36 cellular contexts compared by ENCODE assay signal in genomic region chr11:65967329-65967934, GRCh38. TPM values are rescaled to one million over a fixed set of nuclear protein-coding genes. Genes with fewer than 3 reads are reported as not detected.
"Had no signal": no experiment of that assay in that cellular context is flagged by ENCODE, and none has a peak within 500 bp of the region (broad histone marks: within the 10 kb centered on the region; RNA-seq: fewer than 3 reads in every experiment).

No MANE protein-coding gene starts in this region.

- H3K27ac Mint-ChIP-seq: endodermal cell had no signal

- ATAC-seq: esophagus mucosa; gastrocnemius medialis; left cardiac atrium; left lung; lower lobe of right lung; naive thymus-derived CD8-positive, alpha-beta T cell; pancreas; sciatic nerve had no signal

- H3K4me3 Mint-ChIP-seq: endodermal cell; naive thymus-derived CD8-positive, alpha-beta T cell had no signal

- H3K27me3 ChIP-seq: gastrocnemius medialis, left lung, pancreas, stomach, thyroid gland, vagina had no signal

- DNase-seq: effector CD8-positive, alpha-beta T cell; endodermal cell; foreskin fibroblast; gastrocnemius medialis; head of caudate nucleus; left cardiac atrium; left lung; lower lobe of right lung; naive thymus-derived CD8-positive, alpha-beta T cell; occipital lobe; retina; stimulated activated CD4-positive, alpha-beta T cell treated with anti-CD3 and anti-CD28 coated beads, Interleukin-12 subunit alpha, Interleukin-12 subunit beta, amount 100 ng/mL, for 4 hours; stimulated activated CD4-positive, alpha-beta T cell treated with anti-CD3 and anti-CD28 coated beads, Interleukin-1b, Interleukin-23, amount 100 ng/mL, for 48 hours; stimulated activated CD4-positive, alpha-beta T cell treated with anti-CD3 and anti-CD28 coated beads, Interleukin-4, amount 100 ng/mL, for 1 hour; stimulated activated CD8-positive, alpha-beta memory T cell treated with anti-CD3 and anti-CD28 coated beads, Interleukin-4, amount 100 ng/mL, for 48 hours; stimulated activated naive CD4-positive, alpha-beta T cell treated with Interleukin-2 at 50 U/mL for 16 hours; stomach; thyroid gland; trophoblast cell had no signal

- H3K27ac ChIP-seq: epithelial cell of prostate, pancreas, stomach, thyroid gland, vagina had no signal

- H3K9me3 Mint-ChIP-seq: endodermal cell; naive thymus-derived CD8-positive, alpha-beta T cell had no signal

- H3K4me3 ChIP-seq: gastrocnemius medialis, left lung, lower lobe of right lung, pancreas, smooth muscle cell, stomach, thyroid gland, vagina had no signal

- H3K9me3 ChIP-seq: gastrocnemius medialis, left lung, lower lobe of right lung, pancreas, stomach, thyroid gland, vagina had no signal

- FAIRE-seq: colon, islet of Langerhans, pancreas had no signal

- H3K27me3 Mint-ChIP-seq: naive thymus-derived CD8-positive, alpha-beta T cell had no signal

RNA-seq across cellular contexts. Expression of gene TSGA10IP, which starts 22.2 kb away (rescaled TPM):
- total RNA-seq: esophagus mucosa; gastrocnemius medialis; glomerular endothelial cell; kidney epithelial cell; left cardiac atrium; left lung; lower lobe of right lung; mesenteric fat pad; myocyte; naive thymus-derived CD8-positive, alpha-beta T cell; occipital lobe; posterior vena cava; pulmonary artery endothelial cell; sciatic nerve; stomach; subcutaneous adipose tissue; temporal lobe; vagina had no signal
- polyA plus RNA-seq: naive thymus-derived CD8-positive, alpha-beta T cell; pancreas; stomach had no signal

RNA-seq across cellular contexts. Expression of gene CST6, which starts 44.4 kb away (rescaled TPM):
- total RNA-seq: mesenteric fat pad; myocyte; naive thymus-derived CD8-positive, alpha-beta T cell; occipital lobe; subcutaneous adipose tissue; temporal lobe had no signal
- polyA plus RNA-seq: naive thymus-derived CD8-positive, alpha-beta T cell; neural cell had no signal
